ENCODE assay signal across 19 cellular contexts in the genomic region with DNA sequence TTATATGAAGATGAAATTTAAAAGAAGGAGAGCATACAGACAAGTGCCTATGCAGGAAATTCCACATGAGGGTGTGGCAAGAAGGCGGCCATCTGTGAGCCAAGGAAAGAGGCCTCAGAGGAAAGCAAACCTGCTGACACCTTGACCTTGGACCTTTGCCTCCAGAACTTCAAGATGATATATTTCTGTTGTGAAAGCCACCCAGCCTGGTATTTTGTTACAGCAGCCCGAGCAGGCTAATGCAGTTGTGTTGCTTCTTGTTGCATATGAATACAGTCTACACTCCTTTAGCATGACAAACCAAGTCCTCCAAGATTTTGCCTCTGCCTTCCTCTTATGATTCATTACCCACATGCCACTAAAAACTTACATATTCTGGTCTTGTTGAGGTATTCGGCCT.
DNase-seq lines count a peak whose midpoint lies in the region; ATAC-seq and TF ChIP-seq lines count a peak whose summit lies in the region.
"Had no signal": no experiment of that assay in that cellular context is flagged by ENCODE, and none has a peak within 500 bp of the region (broad histone marks: within the 10 kb centered on the region; RNA-seq: fewer than 3 reads in every experiment).

No MANE protein-coding gene starts in this region.

- in situ Hi-C loops in G401 (cut with HindIII; ENCODE audit: low sequenced_read_pairs), result no loop called here

- intact Hi-C loops in left colon (cut with DNase I, micrococcal nuclease), result no loop called here

- H3K9me3 Mint-ChIP-seq in activated naive CD8-positive, alpha-beta T cell treated with anti-CD3 and anti-CD28 coated beads for 36 hours, result peaks cover 3% of the 10 kb centered on the region

- no peak overlapping the region for H3K4me3 Mint-ChIP-seq in activated naive CD8-positive, alpha-beta T cell treated with anti-CD3 and anti-CD28 coated beads for 36 hours
- H3K4me3 Mint-ChIP-seq: CD14-positive monocyte, IgD-negative memory B cell had no signal

- H3K27me3 Mint-ChIP-seq in activated naive CD8-positive, alpha-beta T cell treated with anti-CD3 and anti-CD28 coated beads for 36 hours, result no peaks in the 10 kb centered on the region
- H3K27me3 Mint-ChIP-seq: IgD-negative memory B cell had no signal

- H3K36me3 ChIP-seq in RWPE2 (ENCODE audit: low read depth), result no peaks in the 10 kb centered on the region
- H3K36me3 ChIP-seq: HAP-1 had no signal

- H3K4me1 Mint-ChIP-seq in activated naive CD8-positive, alpha-beta T cell treated with anti-CD3 and anti-CD28 coated beads for 36 hours, result no peaks in the 10 kb centered on the region
- H3K4me1 Mint-ChIP-seq: CD14-positive monocyte had no signal

- no peak for TF ChIP-seq CTCF in RWPE2 (IDR thresholded peaks at IDR 0.05; ENCODE audit: poor library complexity, severe bottlenecking)
- no peak for TF ChIP-seq CTCF in epithelial cell of esophagus (IDR thresholded peaks at IDR 0.05; ENCODE audit: insufficient read depth, low read depth, low read length, missing control alignments)

- no peak for DNase-seq in RWPE2 (ENCODE audit: low spot score)
- DNase-seq in epithelial cell of esophagus (ENCODE audit: low read depth), result peak; percentile 66
- DNase-seq in left colon, result peak; percentile 39 to 59
- DNase-seq in G401 (ENCODE audit: low spot score), result no peak
- no peak for DNase-seq in activated naive CD8-positive, alpha-beta T cell treated with anti-CD3 and anti-CD28 coated beads for 36 hours
- no peak for DNase-seq in NOMO-1 treated with DMSO at 0.1 percent for 48 hours (lab: John Stamatoyannopoulos, UW; ENCODE audit: unreplicated experiment)
- no peak for DNase-seq in NCI-H1417 (lab: John Stamatoyannopoulos, UW)
- DNase-seq: DMS79 treated with DMSO at 0.1 percent for 48 hours, Kasumi-1, MM.1S, NCI-H1105, NCI-H1694 treated with DMSO at 0.1 percent for 48 hours, NCI-H510A treated with DMSO at 0.1 percent for 48 hours, NCI-H774, SIG-M5 had no signal

- peak overlapping the region; percentile 17 for H3K27ac ChIP-seq in RWPE2 (ENCODE audit: poor library complexity, severe bottlenecking)

- H3K4me3 ChIP-seq in RWPE2 (ENCODE audit: severe bottlenecking), result no peak overlapping the region
- no peak overlapping the region for H3K4me3 ChIP-seq in epithelial cell of esophagus (ENCODE audit: low read length)
- H3K4me3 ChIP-seq: HAP-1 had no signal

- no peaks in the 10 kb centered on the region for H3K27me3 ChIP-seq in RWPE2 (ENCODE audit: insufficient read depth, poor library complexity, severe bottlenecking)

- no peaks in the 10 kb centered on the region for H3K9me3 ChIP-seq in RWPE2 (ENCODE audit: severe bottlenecking)
- H3K9me3 ChIP-seq: HAP-1 had no signal

- peaks cover 7% of the 10 kb centered on the region for H3K4me1 ChIP-seq in RWPE2 (ENCODE audit: insufficient read depth, poor library complexity, severe bottlenecking)
- H3K4me1 ChIP-seq: HAP-1 had no signal

- no peak overlapping the region for H3K27ac Mint-ChIP-seq in activated naive CD8-positive, alpha-beta T cell treated with anti-CD3 and anti-CD28 coated beads for 36 hours
- H3K27ac Mint-ChIP-seq: CD14-positive monocyte had no signal

- no peak; the same call in 2 of the 3 replicates for ATAC-seq in RWPE2 (ENCODE audit: low read depth)
- peak; percentile 93 for ATAC-seq in left colon
- ATAC-seq: SK-N-SH treated with all-trans-retinoic acid at 6 μM for 48 hours had no signal

- peaks cover 3% of the 10 kb centered on the region for H3K36me3 Mint-ChIP-seq in activated naive CD8-positive, alpha-beta T cell treated with anti-CD3 and anti-CD28 coated beads for 36 hours
- H3K36me3 Mint-ChIP-seq: CD14-positive monocyte, IgD-negative memory B cell had no signal

Comparison
In these comparisons a context has a peak if more than half of its experiments do, and no peak if none do; other contexts are left out.
1. DNase-seq: peak in epithelial cell of esophagus (single experiment) and left colon (2 of 2); none in RWPE2 (single experiment), G401 (single experiment), activated naive CD8-positive, alpha-beta T cell treated with anti-CD3 and anti-CD28 coated beads for 36 hours (single experiment), NOMO-1 treated with DMSO at 0.1 percent for 48 hours (single experiment) and NCI-H1417 (0 of 3).